ENCODE assay signal across 20 cellular contexts in the genomic region with DNA sequence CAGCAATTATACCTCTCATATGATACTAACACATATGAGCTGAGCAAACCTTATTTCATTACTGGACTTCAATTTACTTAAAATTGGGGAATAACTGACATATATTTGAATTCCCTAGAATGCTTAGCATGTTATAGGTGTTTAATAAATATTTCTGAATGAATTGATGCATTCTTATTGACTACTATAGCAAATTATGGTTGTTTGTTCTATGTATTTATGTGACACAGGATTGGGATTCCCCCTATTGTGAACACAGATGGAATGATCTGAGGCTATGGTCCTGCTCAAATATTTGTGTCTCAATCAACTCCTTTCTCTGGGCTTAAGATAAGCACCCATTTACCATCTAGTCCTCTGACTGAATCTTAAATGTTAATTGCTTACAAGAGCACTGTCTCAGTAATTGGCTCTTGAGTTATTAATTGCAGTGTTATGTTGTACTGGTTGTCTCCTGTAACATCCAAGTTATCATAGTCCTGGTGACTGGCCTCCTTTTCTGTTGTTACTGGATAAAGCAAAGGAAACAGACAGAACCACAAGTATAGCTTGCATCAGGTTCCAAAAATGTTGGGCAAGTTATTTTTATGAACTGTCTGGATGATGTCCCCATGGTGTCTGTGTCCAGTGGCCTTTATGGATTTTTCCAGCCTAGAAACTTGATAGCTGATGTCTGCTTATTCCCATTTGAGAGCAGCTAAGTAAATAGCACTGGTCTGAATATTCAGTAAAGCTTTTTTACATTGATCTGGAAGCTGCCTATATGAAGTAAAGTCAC. TPM values are rescaled to one million over a fixed set of nuclear protein-coding genes. Genes with fewer than 3 reads are reported as not detected.
DNase-seq lines count a peak whose midpoint lies in the region; ATAC-seq, FAIRE-seq and TF ChIP-seq lines count a peak whose summit lies in the region.
"Had no signal": no experiment of that assay in that cellular context is flagged by ENCODE, and none has a peak within 500 bp of the region (broad histone marks: within the 10 kb centered on the region; RNA-seq: fewer than 3 reads in every experiment).

No MANE protein-coding gene starts in this region.

- no peak for TF ChIP-seq RAD21 in liver (IDR thresholded peaks at IDR 0.05)
- TF ChIP-seq RAD21 in HepG2 (CRISPR knock-in tag; IDR thresholded peaks at IDR 0.05): no peak

- intact Hi-C loops in HepG2 (cut with micrococcal nuclease; ENCODE audit: unreplicated experiment): no loop called here

- H3K4me2 ChIP-seq in HepG2 (ENCODE audit: low read depth, low read length) (no peak overlapping the region), astrocyte (ENCODE audit: low read length) (peak overlapping the region; percentile 29), mesenchymal stem cell (ENCODE audit: low read length, poor library complexity, severe bottlenecking) (no peak overlapping the region)

- no peak for DNase-seq in HepG2 (ENCODE audit: low spot score)
- DNase-seq in astrocyte (ENCODE audit: low read depth): peak; percentile 65
- peak; percentile 66 for DNase-seq in mesenchymal stem cell
- DNase-seq in type B pancreatic cell (ENCODE audit: extremely low spot score, unreplicated experiment): no peak
- DNase-seq in tibial nerve (ENCODE audit: low spot score in 2 of 2): no peak
- no peak for DNase-seq in activated CD4-positive, alpha-beta T cell treated with anti-CD3 and anti-CD28 coated beads for 4 hours
- no peak for DNase-seq in NCI-H526 treated with DMSO at 0.1 percent for 48 hours (lab: John Stamatoyannopoulos, UW)
- DNase-seq: amniotic stem cell, colonic mucosa, DMS 273 treated with DMSO at 0.1 percent for 48 hours, erythroblast, H9, left ventricle myocardium inferior, NCI-H510A treated with DMSO at 0.1 percent for 48 hours, upper lobe of left lung had no signal

- H3K36me3 ChIP-seq in liver (ENCODE audit: control insufficient read depth in 4 of 4, insufficient read depth in 3 of 4, low read depth in 1 of 4, low read length in 3 of 4) (no peaks in the 10 kb centered on the region), HepG2 (replicated peaks in 1 of 2; ENCODE audit: control insufficient read depth in 1 of 2, insufficient read depth in 2 of 2, low read length in 2 of 2) (no peaks in the 10 kb centered on the region), astrocyte (ENCODE audit: insufficient read depth, low read length) (no peaks in the 10 kb centered on the region), mesenchymal stem cell (ENCODE audit: control insufficient read depth in 1 of 2, insufficient read depth in 2 of 2, low read depth in 1 of 2, low read length in 2 of 2) (no peaks in the 10 kb centered on the region), tibial nerve (no peaks in the 10 kb centered on the region)
- H3K36me3 ChIP-seq: colonic mucosa, left ventricle myocardium inferior, neural progenitor cell, upper lobe of left lung had no signal

- H3K27me3 ChIP-seq in liver (ENCODE audit: control insufficient read depth in 4 of 4, insufficient read depth in 4 of 4, low read length in 3 of 4) (no peaks in the 10 kb centered on the region), HepG2 (ENCODE audit: control insufficient read depth in 1 of 2, insufficient read depth in 2 of 2, low read length in 2 of 2) (peaks cover 0 to 5% of the 10 kb centered on the region in 2 experiments; a peak in 2 of 5 replicates), astrocyte (ENCODE audit: insufficient read depth, low read length) (no peaks in the 10 kb centered on the region), mesenchymal stem cell (ENCODE audit: control insufficient read depth in 1 of 2, insufficient read depth in 1 of 2, low read length in 2 of 2) (no peaks in the 10 kb centered on the region), tibial nerve (no peaks in the 10 kb centered on the region)
- H3K27me3 ChIP-seq: colonic mucosa, neural progenitor cell had no signal

- ATAC-seq in HepG2: no peak
- ATAC-seq: stimulated activated effector memory CD8-positive, alpha-beta T cell treated with anti-CD3 and anti-CD28 coated beads, Interleukin-12 subunit alpha, Interleukin-12 subunit beta, amount 100 ng/mL, for 72 hours had no signal

- H3K9me3 ChIP-seq in liver (ENCODE audit: control insufficient read depth in 4 of 4, low read length in 3 of 4) (no peaks in the 10 kb centered on the region), HepG2 (ENCODE audit: low read length) (no peaks in the 10 kb centered on the region), astrocyte (ENCODE audit: insufficient read depth, low read depth, low read length) (no peaks in the 10 kb centered on the region), mesenchymal stem cell (ENCODE audit: control insufficient read depth, low read length) (no peaks in the 10 kb centered on the region), tibial nerve (no peaks in the 10 kb centered on the region)
- H3K9me3 ChIP-seq: colonic mucosa, left ventricle myocardium inferior, upper lobe of left lung had no signal

- no peak overlapping the region for H3K23ac ChIP-seq in mesenchymal stem cell (ENCODE audit: low read length in 2 of 2)

- H3K4me1 ChIP-seq in liver (ENCODE audit: control insufficient read depth in 4 of 4, insufficient read depth in 4 of 4, low read length in 3 of 4) (peaks cover 5 to 34% (median 15%) of the 10 kb centered on the region in 4 donors), HepG2 (ENCODE audit: insufficient read depth, low read length) (peaks cover 42% of the 10 kb centered on the region), astrocyte (ENCODE audit: insufficient read depth, low read length) (peaks cover 25% of the 10 kb centered on the region), mesenchymal stem cell (ENCODE audit: control insufficient read depth, insufficient read depth, low read depth, low read length) (peaks cover 1% of the 10 kb centered on the region), tibial nerve (peaks cover 0 to 39% (median 7%) of the 10 kb centered on the region in 4 donors)

- H3K4me3 Mint-ChIP-seq in astrocyte (ENCODE audit: unreplicated experiment): no peak overlapping the region
- peak overlapping the region; percentile 96 for H3K4me3 Mint-ChIP-seq in type B pancreatic cell
- H3K4me3 Mint-ChIP-seq: stimulated activated effector memory CD8-positive, alpha-beta T cell treated with anti-CD3 and anti-CD28 coated beads, Interleukin-12 subunit alpha, Interleukin-12 subunit beta, amount 100 ng/mL, for 72 hours had no signal

- TF ChIP-seq EP300 in HepG2 (IDR thresholded peaks at IDR 0.05; ENCODE audit: low read depth in 2 of 2, low read length in 2 of 2) (no peak), HepG2 (CRISPR knock-in tag; IDR thresholded peaks at IDR 0.05; ENCODE audit: borderline replicate concordance) (no peak), tibial nerve (IDR thresholded peaks at IDR 0.05) (peak in 1 of 2 donors; percentile 37)

- H2AFZ ChIP-seq in HepG2 (ENCODE audit: low read length): no peak overlapping the region
- no peak overlapping the region for H2AFZ ChIP-seq in astrocyte (ENCODE audit: low read depth, low read length)
- H2AFZ ChIP-seq in mesenchymal stem cell (ENCODE audit: low read depth, low read length): no peak overlapping the region

- H3K27me3 Mint-ChIP-seq in astrocyte (ENCODE audit: low read depth, unreplicated experiment): no peaks in the 10 kb centered on the region
- H3K27me3 Mint-ChIP-seq in type B pancreatic cell: peaks cover 9% of the 10 kb centered on the region

- no peak for TF ChIP-seq POLR2A in HepG2 (IDR thresholded peaks at IDR 0.05; ENCODE audit: insufficient read depth in 1 of 2, low read depth in 2 of 2, low read length in 2 of 2)
- no peak for TF ChIP-seq POLR2A in tibial nerve (IDR thresholded peaks at IDR 0.05)

- H4K8ac ChIP-seq in mesenchymal stem cell (ENCODE audit: low read length): no peak overlapping the region

- TF ChIP-seq CTCF in liver (IDR thresholded peaks at IDR 0.05; ENCODE audit: low read depth, low read length, missing input control) (no peak), HepG2 (CRISPR knock-in tag; IDR thresholded peaks at IDR 0.05) (no peak), astrocyte (IDR thresholded peaks at IDR 0.05; ENCODE audit: insufficient read depth, low read depth, low read length) (no peak), type B pancreatic cell (conservative IDR thresholded peaks at IDR 0.05) (no peak), tibial nerve (IDR thresholded peaks at IDR 0.05) (no peak)

- H4K20me1 ChIP-seq in HepG2 (ENCODE audit: insufficient read depth, low read length): no peaks in the 10 kb centered on the region
- peaks cover 11% of the 10 kb centered on the region for H4K20me1 ChIP-seq in astrocyte (ENCODE audit: insufficient read depth, low read length)

- no peak overlapping the region for H3K27ac ChIP-seq in liver (ENCODE audit: low read depth in 1 of 2, low read length in 2 of 2)
- no peak overlapping the region for H3K27ac ChIP-seq in HepG2 (ENCODE audit: extremely low read length, insufficient read depth, low read length)
- peak overlapping the region; percentile 74 for H3K27ac ChIP-seq in astrocyte (ENCODE audit: low read depth, low read length)
- H3K27ac ChIP-seq in mesenchymal stem cell (ENCODE audit: low read length, poor library complexity, severe bottlenecking): peak overlapping the region; percentile 17
- H3K27ac ChIP-seq in tibial nerve: peak overlapping the region in 1 of 4 donors; percentile 98
- H3K27ac ChIP-seq: colonic mucosa, left ventricle myocardium inferior, neural progenitor cell, VCaP had no signal

- H3K9ac ChIP-seq in liver (ENCODE audit: low read depth in 1 of 2, low read length in 2 of 2): no peak overlapping the region
- H3K9ac ChIP-seq in HepG2 (ENCODE audit: insufficient read depth, low read depth, low read length): no peak overlapping the region
- no peak overlapping the region for H3K9ac ChIP-seq in astrocyte (ENCODE audit: low read length)
- H3K9ac ChIP-seq in mesenchymal stem cell (ENCODE audit: low read length): peak overlapping the region; percentile 22
- H3K9ac ChIP-seq: neural progenitor cell had no signal

- H3K27ac Mint-ChIP-seq in astrocyte (ENCODE audit: unreplicated experiment) (peak overlapping the region; percentile 96), type B pancreatic cell (no peak overlapping the region)
- H3K27ac Mint-ChIP-seq: H9; IgD-negative memory B cell; neural progenitor cell; stimulated activated effector memory CD8-positive, alpha-beta T cell treated with anti-CD3 and anti-CD28 coated beads, Interleukin-12 subunit alpha, Interleukin-12 subunit beta, amount 100 ng/mL, for 72 hours had no signal

- peak overlapping the region; percentile 36 for H2AK5ac ChIP-seq in mesenchymal stem cell (ENCODE audit: low read length, severe bottlenecking)

- in situ Hi-C loops in HepG2 (cut with HindIII; ENCODE audit: extremely low pct_ligation_motif_present, low pct_unique_long_range_greater_than_20kb): no loop called here

- no peak overlapping the region for H3K18ac ChIP-seq in mesenchymal stem cell (ENCODE audit: low read depth in 1 of 2, low read length in 2 of 2)

- H3K79me2 ChIP-seq in HepG2 (ENCODE audit: insufficient read depth, low read length) (peaks cover 20% of the 10 kb centered on the region), astrocyte (ENCODE audit: insufficient read depth, low read length) (peaks cover 27% of the 10 kb centered on the region)

- H3K36me3 Mint-ChIP-seq in astrocyte (ENCODE audit: low read depth, unreplicated experiment) (no peaks in the 10 kb centered on the region), type B pancreatic cell (no peaks in the 10 kb centered on the region)
- H3K36me3 Mint-ChIP-seq: IgD-negative memory B cell; neural progenitor cell; stimulated activated effector memory CD8-positive, alpha-beta T cell treated with anti-CD3 and anti-CD28 coated beads, Interleukin-12 subunit alpha, Interleukin-12 subunit beta, amount 100 ng/mL, for 72 hours had no signal

- CTCF ChIA-PET in HepG2 (lab: Yijun Ruan, JAX; ENCODE audit: low intra/inter-chr PET ratio, low total read pairs): no interaction called here

- no peak overlapping the region for H2BK15ac ChIP-seq in mesenchymal stem cell (ENCODE audit: low read depth, poor library complexity, severe bottlenecking)

- H3K4me3 ChIP-seq in liver (ENCODE audit: low read depth in 1 of 3, low read length in 3 of 3): no peak overlapping the region
- H3K4me3 ChIP-seq in HepG2 (replicated peaks in 1 of 3; ENCODE audit: insufficient read depth in 1 of 3, low read depth in 2 of 3, low read length in 3 of 3): no peak overlapping the region
- H3K4me3 ChIP-seq in astrocyte (ENCODE audit: insufficient read depth, low read depth, low read length): no peak overlapping the region
- H3K4me3 ChIP-seq in mesenchymal stem cell (ENCODE audit: insufficient read depth in 1 of 2, low read depth in 1 of 2, low read length in 2 of 2): no peak overlapping the region
- H3K4me3 ChIP-seq in tibial nerve: no peak overlapping the region
- H3K4me3 ChIP-seq: colonic mucosa, left ventricle myocardium inferior, neural progenitor cell, upper lobe of left lung had no signal

- no peak overlapping the region for H2BK120ac ChIP-seq in mesenchymal stem cell (ENCODE audit: low read depth, low read length)

- H3K4ac ChIP-seq in mesenchymal stem cell (ENCODE audit: low read depth in 1 of 2, low read length in 2 of 2): no peak overlapping the region

- no peak overlapping the region for H2BK5ac ChIP-seq in mesenchymal stem cell (ENCODE audit: low read depth, low read length, poor library complexity, severe bottlenecking)

- no peak overlapping the region for H3K14ac ChIP-seq in mesenchymal stem cell (ENCODE audit: low read length in 2 of 2)

- peaks cover 34% of the 10 kb centered on the region for H3K4me1 Mint-ChIP-seq in astrocyte (ENCODE audit: low read depth, unreplicated experiment)
- H3K4me1 Mint-ChIP-seq in type B pancreatic cell (ENCODE audit: unreplicated experiment): peaks cover 26% of the 10 kb centered on the region

- H2BK12ac ChIP-seq in mesenchymal stem cell (ENCODE audit: low read length in 2 of 2): no peak overlapping the region

- no peaks in the 10 kb centered on the region for H3K79me1 ChIP-seq in mesenchymal stem cell (replicated peaks; ENCODE audit: low read length, poor library complexity, severe bottlenecking)

- BruUV-seq in HepG2 (replicated peaks; lab: Mats Ljungman, UMichigan): no TSS peak

- no peak for FAIRE-seq in HepG2 (lab: Jason Lieb, UNC)
- FAIRE-seq in astrocyte (lab: Jason Lieb, UNC): peak; percentile 91

- POLR2A ChIA-PET in HepG2 (lab: Yijun Ruan, JAX): no interaction called here

- H3K9me3 Mint-ChIP-seq in astrocyte (ENCODE audit: unreplicated experiment): no peaks in the 10 kb centered on the region
- no peaks in the 10 kb centered on the region for H3K9me3 Mint-ChIP-seq in type B pancreatic cell
- H3K9me3 Mint-ChIP-seq: H9; neural progenitor cell; stimulated activated effector memory CD8-positive, alpha-beta T cell treated with anti-CD3 and anti-CD28 coated beads, Interleukin-12 subunit alpha, Interleukin-12 subunit beta, amount 100 ng/mL, for 72 hours had no signal

- H4K91ac ChIP-seq in mesenchymal stem cell (ENCODE audit: low read length): no peak overlapping the region

RNA-seq across cellular contexts. Expression of a gene that starts 2.3 kb away (rescaled TPM):
- total RNA-seq in liver (10 to 100 TPM in 1 of 2 donors, 1 to 10 TPM in 1; 7.6 to 16.0 TPM), HepG2 (2016; rRNA removed; fragmentation: Illumina TruSeq; extraction: Trizol) (17.8 and 22.1 TPM in 2 replicates), astrocyte (168 and 200 TPM in 2 replicates), type B pancreatic cell (ENCODE audit: low replicate concordance) (31.0 and 36.4 TPM in 2 replicates), tibial nerve (100 to 1,000 TPM; 107 to 210 (median 168) TPM)
- polyA plus RNA-seq in liver (10 to 100 TPM in 1 of 2 donors, 1 to 10 TPM in 1; 3.9 to 12.5 TPM), HepG2 (2011; rRNA removed) (33.5 and 39.2 TPM in 2 replicates)
- total RNA-seq in HepG2 (2016; cell fraction: cytosol; rRNA removed; fragmentation: Illumina TruSeq; extraction: Trizol; ENCODE audit: low read depth): 14.4 and 18.1 TPM in 2 replicates
- 19.7 and 21.3 TPM in 2 replicates for total RNA-seq in HepG2 (2016; cell fraction: insoluble cytoplasmic fraction; rRNA removed; fragmentation: Illumina TruSeq; extraction: Trizol)
- 7.7 and 8.4 TPM in 2 replicates for total RNA-seq in HepG2 (2016; cell fraction: membrane; rRNA removed; fragmentation: Illumina TruSeq; extraction: Trizol)
- total RNA-seq in HepG2 (2016; cell fraction: nucleus; rRNA removed; fragmentation: Illumina TruSeq; extraction: Trizol): 36.5 and 36.9 TPM in 2 replicates
- 12.5 and 15.3 TPM in 2 replicates for polyA plus RNA-seq in HepG2 (2011; cell fraction: cytosol; rRNA removed)
- 35.7 and 38.2 TPM in 2 replicates for polyA plus RNA-seq in HepG2 (2011; cell fraction: nucleus; rRNA removed)
- 27.2 and 36.9 TPM in 2 replicates for polyA plus RNA-seq in HepG2 (2012)
- polyA plus RNA-seq in HepG2 (2016; cell fraction: cytosol; fragmentation: Illumina TruSeq; extraction: Trizol; ENCODE audit: low read depth): 0.66 and 0.80 TPM in 2 replicates
- polyA plus RNA-seq in HepG2 (2016; cell fraction: insoluble cytoplasmic fraction; fragmentation: Illumina TruSeq; extraction: Trizol; ENCODE audit: low read depth): 10.1 and 14.0 TPM in 2 replicates
- polyA plus RNA-seq in HepG2 (2016; cell fraction: membrane; fragmentation: Illumina TruSeq; extraction: Trizol; ENCODE audit: low read depth): 2.0 TPM in 2 replicates
- polyA plus RNA-seq in HepG2 (2016; cell fraction: nucleus; fragmentation: Illumina TruSeq; extraction: Trizol; ENCODE audit: insufficient read depth, low read depth): 40.1 and 43.4 TPM in 2 replicates
- 60.8 and 71.4 TPM in 2 replicates for polyA minus RNA-seq in HepG2 (2011; rRNA and poly(A)+ RNA removed; ENCODE audit: low replicate concordance)
- polyA minus RNA-seq in HepG2 (2011; cell fraction: cytosol; rRNA and poly(A)+ RNA removed): 20.9 and 27.9 TPM in 2 replicates
- 93.1 and 97.1 TPM in 2 replicates for polyA minus RNA-seq in HepG2 (2011; cell fraction: nucleus; rRNA and poly(A)+ RNA removed)
- 56.0 TPM for polyA plus RNA-seq in mesenchymal stem cell (2013, experiment 1 of 2)
- 52.3 TPM for polyA plus RNA-seq in mesenchymal stem cell (2013, experiment 2 of 2)

Comparison
In these comparisons a context has a peak if more than half of its experiments do, and no peak if none do; other contexts are left out.
1. H3K27ac ChIP-seq: peak in astrocyte (single experiment) and mesenchymal stem cell (single experiment); none in liver (0 of 2) and HepG2 (single experiment).
2. DNase-seq: peak in astrocyte (single experiment) and mesenchymal stem cell (single experiment); none in HepG2 (single experiment), type B pancreatic cell (single experiment), tibial nerve (0 of 2), activated CD4-positive, alpha-beta T cell treated with anti-CD3 and anti-CD28 coated beads for 4 hours (0 of 2) and NCI-H526 treated with DMSO at 0.1 percent for 48 hours (single experiment).